Comparison of ENCODE assay signal across 15 cellular contexts in genomic region chr13:31920301-31920818, GRCh38.
DNase-seq lines count a peak whose midpoint lies in the region; ATAC-seq and TF ChIP-seq lines count a peak whose summit lies in the region.
"Had no signal": no experiment of that assay in that cellular context is flagged by ENCODE, and none has a peak within 500 bp of the region (broad histone marks: within the 10 kb centered on the region; RNA-seq: fewer than 3 reads in every experiment).

No MANE protein-coding gene starts in this region.

- CTCF ChIA-PET in CD4-positive, alpha-beta T cell (lab: Charles Lee) = interaction anchor here (4.1 kb wide), 1 partner anchor 10 kb away, joined by 22 read pairs; no protein-coding TSS in a partner anchor
- CTCF ChIA-PET in T-cell (lab: Charles Lee) = interaction anchor here (0.7 to 2.0 kb wide), 4 partner anchors 8 to 10 kb away, joined by 3 to 10 read pairs (median 6); no protein-coding TSS in a partner anchor

- H3K27ac ChIP-seq in CD4-positive, alpha-beta T cell (ENCODE audit: low read depth, low read length) = no peak overlapping the region
- H3K27ac ChIP-seq: brain microvascular endothelial cell, SJSA1 had no signal

- no peaks in the 10 kb centered on the region for H3K27me3 Mint-ChIP-seq in CD4-positive, alpha-beta T cell
- peaks cover 0 to 2% (median 0%) of the 10 kb centered on the region in 3 donors for H3K27me3 Mint-ChIP-seq in immature natural killer cell (ENCODE audit: low read depth in 3 of 3)
- H3K27me3 Mint-ChIP-seq in T-cell = no peaks in the 10 kb centered on the region
- H3K27me3 Mint-ChIP-seq: activated B cell treated with CpG ODN at 0.5 μM for 24 hours had no signal

- H3K9me3 ChIP-seq in CD4-positive, alpha-beta T cell (ENCODE audit: control insufficient read depth, low read length) = no peaks in the 10 kb centered on the region
- H3K9me3 ChIP-seq: SJSA1 had no signal

- no peak overlapping the region for H3K4me3 Mint-ChIP-seq in CD4-positive, alpha-beta T cell
- H3K4me3 Mint-ChIP-seq in immature natural killer cell (no peak overlapping the region), T-cell (no peak overlapping the region)
- H3K4me3 Mint-ChIP-seq: activated B cell treated with CpG ODN at 0.5 μM for 24 hours had no signal

- H3K4me1 Mint-ChIP-seq in CD4-positive, alpha-beta T cell (ENCODE audit: low read depth) = peaks cover 6% of the 10 kb centered on the region
- H3K4me1 Mint-ChIP-seq in immature natural killer cell (peaks cover 15 to 23% of the 10 kb centered on the region in 2 donors), T-cell (peaks cover 0 to 13% (median 5%) of the 10 kb centered on the region in 3 donors)

- ATAC-seq in CD4-positive, alpha-beta T cell (ENCODE audit: poor library complexity) = no peak
- no peak for ATAC-seq in SK-N-SH treated with all-trans-retinoic acid at 6 μM for 48 hours
- no peak for ATAC-seq in T-cell (replicated peaks in 1 of 4)

- POLR2A ChIA-PET in CD4-positive, alpha-beta T cell (lab: Charles Lee) = interaction anchor here (1.2 kb wide), 1 partner anchor 11 kb away, joined by 3 read pairs; no protein-coding TSS in a partner anchor
- POLR2A ChIA-PET in T-cell (lab: Charles Lee) = no interaction called here

- no peak for TF ChIP-seq CTCF in CD4-positive, alpha-beta T cell (IDR thresholded peaks at IDR 0.05)

- peak overlapping the region; percentile 55 for H3K27ac Mint-ChIP-seq in CD4-positive, alpha-beta T cell
- H3K27ac Mint-ChIP-seq in immature natural killer cell (peak overlapping the region in 5 of 6 donors; percentile 9 to 54 (median 21)), T-cell (no peak overlapping the region)
- H3K27ac Mint-ChIP-seq: activated B cell treated with CpG ODN at 0.5 μM for 24 hours had no signal

- no peaks in the 10 kb centered on the region for H3K36me3 Mint-ChIP-seq in CD4-positive, alpha-beta T cell (ENCODE audit: low read depth)
- peaks cover 0 to 5% (median 0%) of the 10 kb centered on the region in 3 donors for H3K36me3 Mint-ChIP-seq in immature natural killer cell
- no peaks in the 10 kb centered on the region for H3K36me3 Mint-ChIP-seq in T-cell

- no peaks in the 10 kb centered on the region for H3K27me3 ChIP-seq in CD4-positive, alpha-beta T cell (ENCODE audit: control insufficient read depth, insufficient read depth, low read length)
- H3K27me3 ChIP-seq: brain microvascular endothelial cell, SJSA1 had no signal

- intact Hi-C loops in CD4-positive, alpha-beta T cell (cut with DNase I, micrococcal nuclease) = no loop called here

- DNase-seq in CD4-positive, alpha-beta T cell = no peak
- peak; percentile 58 for DNase-seq in HT-29 (ENCODE audit: low spot score)
- peak; percentile 36 for DNase-seq in RPMI7951 (ENCODE audit: low read depth)
- no peak for DNase-seq in immature natural killer cell
- no peak for DNase-seq in cortex of kidney (lab: John Stamatoyannopoulos, UW)
- DNase-seq in NCI-H2227 treated with DMSO at 0.1 percent for 48 hours (lab: John Stamatoyannopoulos, UW) = no peak
- no peak for DNase-seq in T-cell
- DNase-seq: activated B cell treated with CpG ODN at 0.5 μM for 24 hours; activated naive CD4-positive, alpha-beta T cell treated with Interleukin-2 at 50 U/mL for 16 hours; brain microvascular endothelial cell; DMS79; kidney; NCI-H1694 treated with DMSO at 0.1 percent for 48 hours had no signal

- H3K9me3 Mint-ChIP-seq in CD4-positive, alpha-beta T cell = no peaks in the 10 kb centered on the region
- H3K9me3 Mint-ChIP-seq in immature natural killer cell (no peaks in the 10 kb centered on the region), T-cell (no peaks in the 10 kb centered on the region)
- H3K9me3 Mint-ChIP-seq: activated B cell treated with CpG ODN at 0.5 μM for 24 hours had no signal

TF ChIP-seq in SK-N-SH treated with all-trans-retinoic acid at 6 μM for 48 hours, 23 proteins besides CTCF, POLR2A, EP300 and RAD21:
- TF ChIP-seq PATZ1 (CRISPR knock-in tag; IDR thresholded peaks at IDR 0.05; ENCODE audit: borderline replicate concordance) = no peak
- no peak for TF ChIP-seq ESRRG (CRISPR knock-in tag; IDR thresholded peaks at IDR 0.05)
- no peak for TF ChIP-seq ZC3H10 (CRISPR knock-in tag; IDR thresholded peaks at IDR 0.05)
- TF ChIP-seq ZFP3 (CRISPR knock-in tag; IDR thresholded peaks at IDR 0.05) = no peak
- TF ChIP-seq PPARA (CRISPR knock-in tag; IDR thresholded peaks at IDR 0.05; ENCODE audit: borderline replicate concordance) = no peak
- TF ChIP-seq ARNTL (CRISPR knock-in tag; IDR thresholded peaks at IDR 0.05; ENCODE audit: borderline replicate concordance, low read depth) = no peak
- no peak for TF ChIP-seq ZNF70 (CRISPR knock-in tag; IDR thresholded peaks at IDR 0.05)
- no peak for TF ChIP-seq TSHZ2 (CRISPR knock-in tag; IDR thresholded peaks at IDR 0.05)
- no peak for TF ChIP-seq OSR1 (CRISPR knock-in tag; IDR thresholded peaks at IDR 0.05)
- no peak for TF ChIP-seq CSDC2 (CRISPR knock-in tag; IDR thresholded peaks at IDR 0.05)
- TF ChIP-seq RARB (CRISPR knock-in tag; IDR thresholded peaks at IDR 0.05) = no peak
- TF ChIP-seq TCF4 (CRISPR knock-in tag; IDR thresholded peaks at IDR 0.05; ENCODE audit: borderline replicate concordance) = no peak
- no peak for TF ChIP-seq TOX (CRISPR knock-in tag; IDR thresholded peaks at IDR 0.05; ENCODE audit: borderline replicate concordance)
- TF ChIP-seq POU6F1 (CRISPR knock-in tag; IDR thresholded peaks at IDR 0.05; ENCODE audit: borderline replicate concordance, low read depth) = no peak
- no peak for TF ChIP-seq ISL1 (CRISPR knock-in tag; IDR thresholded peaks at IDR 0.05)
- TF ChIP-seq GLIS3 (CRISPR knock-in tag; IDR thresholded peaks at IDR 0.05) = no peak

Comparison
In these comparisons a context has a peak if more than half of its experiments do, and no peak if none do; other contexts are left out.
1. DNase-seq: peak in HT-29 (single experiment) and RPMI7951 (single experiment); none in CD4-positive, alpha-beta T cell (0 of 10), immature natural killer cell (0 of 3), cortex of kidney (single experiment), NCI-H2227 treated with DMSO at 0.1 percent for 48 hours (single experiment) and T-cell (0 of 34).
2. H3K27ac Mint-ChIP-seq: peak in CD4-positive, alpha-beta T cell (single experiment) and immature natural killer cell (5 of 6); none in T-cell (0 of 2).